Comparison of ENCODE assay signal across 2 cellular contexts in genomic region chr6:135052939-135053338, GRCh38.
TF ChIP-seq lines count a peak whose summit lies in the region.

No MANE protein-coding gene starts in this region.

TF ChIP-seq in GM12878, 131 proteins besides CTCF, POLR2A, EP300 and RAD21 (continued from another document):
- no peak for TF ChIP-seq ZBTB4 (CRISPR knock-in tag; IDR thresholded peaks at IDR 0.05)
- no peak for TF ChIP-seq CHD1 (IDR thresholded peaks at IDR 0.05; ENCODE audit: low read depth, low read length)
- no peak for TF ChIP-seq SREBF1 (IDR thresholded peaks at IDR 0.05; ENCODE audit: low read length)
- no peak for TF ChIP-seq BHLHE40 (IDR thresholded peaks at IDR 0.05; ENCODE audit: borderline replicate concordance in 1 of 2, low read depth in 2 of 2, low read length in 1 of 2)
- no peak for TF ChIP-seq HDGF (IDR thresholded peaks at IDR 0.05)
- TF ChIP-seq ZNF24 (IDR thresholded peaks at IDR 0.05) = no peak
- 0 out of 4 replicates have a peak, but pooled peaks of 1 of the 2 experiments have one; percentile 16 for TF ChIP-seq IKZF2 (IDR thresholded peaks at IDR 0.05)
- no peak for TF ChIP-seq IRF4 (IDR thresholded peaks at IDR 0.05; ENCODE audit: low read depth, low read length)
- TF ChIP-seq USF1 (IDR thresholded peaks at IDR 0.05; ENCODE audit: borderline replicate concordance, extremely low read length, insufficient read depth, low read depth, low read length) = no peak
- TF ChIP-seq CEBPZ (IDR thresholded peaks at IDR 0.05; ENCODE audit: low read depth, low read length) = no peak
- TF ChIP-seq YBX1 (IDR thresholded peaks at IDR 0.05) = no peak
- TF ChIP-seq NR2C2 (IDR thresholded peaks at IDR 0.05; ENCODE audit: borderline replicate concordance, control insufficient read depth, insufficient read length, low read depth) = no peak
- no peak for TF ChIP-seq RAD51 (IDR thresholded peaks at IDR 0.05)
- TF ChIP-seq CREM (IDR thresholded peaks at IDR 0.05; ENCODE audit: low read depth) = peak; percentile 26; the same call in 1 of the 2 replicates
- TF ChIP-seq RELA (IDR thresholded peaks at IDR 0.05; ENCODE audit: borderline replicate concordance, partially characterized antibody) = no peak
- TF ChIP-seq ELK1 (IDR thresholded peaks at IDR 0.05; ENCODE audit: low read depth, low read length) = no peak
- no peak for TF ChIP-seq JUND (IDR thresholded peaks at IDR 0.05; ENCODE audit: low read depth, low read length)
- no peak for TF ChIP-seq JUNB (IDR thresholded peaks at IDR 0.05)
- no peak for TF ChIP-seq SPI1 (IDR thresholded peaks at IDR 0.05; ENCODE audit: borderline replicate concordance, insufficient read depth, low read depth, low read length)
- TF ChIP-seq CREB1 (IDR thresholded peaks at IDR 0.05; ENCODE audit: low read depth) = 0 out of 2 replicates have a peak, but pooled peaks have one; percentile 51
TF ChIP-seq in GM12878: peak in this region for 4.

TF ChIP-seq in neural cell, 6 proteins besides CTCF, POLR2A, EP300 and RAD21 (continued from another document):
- no peak for TF ChIP-seq SMC3 (conservative IDR thresholded peaks at IDR 0.05; ENCODE audit: poor library complexity)
